Comparison of ENCODE assay signal across 9 cellular contexts in the genomic region with DNA sequence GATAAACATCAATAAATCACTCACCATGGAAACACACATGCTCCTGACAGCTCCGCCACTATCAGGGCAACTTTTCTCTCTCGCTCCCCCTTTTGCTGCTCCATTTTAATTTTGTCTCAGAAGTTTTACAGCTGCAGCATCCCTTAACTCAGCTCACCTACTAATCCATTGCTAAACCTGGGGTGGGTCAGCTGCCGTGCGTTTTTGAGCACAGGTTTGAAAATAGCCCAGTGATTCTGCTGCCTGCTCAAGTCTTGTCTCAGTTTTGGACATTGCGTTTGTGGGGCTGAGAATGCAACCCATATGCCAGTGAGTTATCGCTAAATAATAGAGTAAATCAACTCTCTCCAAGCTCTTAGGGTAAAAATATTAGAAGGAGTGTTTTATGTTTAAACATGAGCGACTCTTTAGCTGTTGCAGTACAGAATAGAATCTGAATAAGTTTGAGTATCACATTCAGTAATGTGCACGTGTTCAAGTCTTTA. TPM values are rescaled to one million over a fixed set of nuclear protein-coding genes. Genes with fewer than 3 reads are reported as not detected.
DNase-seq lines count a peak whose midpoint lies in the region; ATAC-seq and TF ChIP-seq lines count a peak whose summit lies in the region.
"Had no signal": no experiment of that assay in that cellular context is flagged by ENCODE, and none has a peak within 500 bp of the region (broad histone marks: within the 10 kb centered on the region; RNA-seq: fewer than 3 reads in every experiment).

No MANE protein-coding gene starts in this region.

- CTCF ChIA-PET in A673 (lab: Charles Lee): no interaction called here

- H3K36me3 ChIP-seq in A673 (ENCODE audit: insufficient read depth, low read length, poor library complexity, severe bottlenecking) (no peaks in the 10 kb centered on the region), mucosa of rectum (ENCODE audit: control insufficient read depth in 2 of 2, insufficient read depth in 2 of 2, low read length in 2 of 2) (no peaks in the 10 kb centered on the region)

- H3K27ac ChIP-seq in A673 (ENCODE audit: low read depth, low read length, poor library complexity, severe bottlenecking): no peak overlapping the region
- peak overlapping the region in 1 of 2 donors; percentile 65 for H3K27ac ChIP-seq in mucosa of rectum (ENCODE audit: low read depth in 2 of 2, low read length in 2 of 2)

- no peak for TF ChIP-seq CTCF in A673 (conservative IDR thresholded peaks at IDR 0.05; ENCODE audit: low read depth, low read length)
- no peak for TF ChIP-seq CTCF in HFFc6 (IDR thresholded peaks at IDR 0.05)
- TF ChIP-seq CTCF in brain (conservative IDR thresholded peaks at IDR 0.05): no peak

- H3K4me3 Mint-ChIP-seq in HFFc6 (peak overlapping the region; percentile 94), brain (peak overlapping the region; percentile 88 to 99 (median 93))

- ATAC-seq in GM21515 (IDR thresholded peaks at IDR 0.05; ENCODE audit: unreplicated experiment) (no peak), GM21423 (IDR thresholded peaks at IDR 0.05; ENCODE audit: unreplicated experiment) (no peak)

- peak overlapping the region in 1 of 2 donors; percentile 80 for H3K9ac ChIP-seq in mucosa of rectum (ENCODE audit: low read depth in 1 of 2, low read length in 2 of 2)

- H3K4me1 Mint-ChIP-seq in HFFc6 (ENCODE audit: low read depth) (peaks cover 65% of the 10 kb centered on the region), brain (peaks cover 65% of the 10 kb centered on the region)

- H3K9me3 ChIP-seq in A673 (ENCODE audit: low read depth, low read length, poor library complexity, severe bottlenecking): no peaks in the 10 kb centered on the region
- H3K9me3 ChIP-seq in mucosa of rectum (ENCODE audit: control insufficient read depth in 2 of 2, low read length in 2 of 2): no peaks in the 10 kb centered on the region

- intact Hi-C loops in A673 (cut with micrococcal nuclease; ENCODE audit: unreplicated experiment): no loop called here

- H3K4me3 ChIP-seq in A673 (ENCODE audit: low read depth, low read length, poor library complexity, severe bottlenecking) (peak overlapping the region; percentile 52), mucosa of rectum (ENCODE audit: low read length in 2 of 2) (peak overlapping the region; percentile 73 to 78)

- H3K27ac Mint-ChIP-seq in HFFc6 (peak overlapping the region; percentile 90), brain (peak overlapping the region; percentile 54 to 97 (median 90))

- H3K36me3 Mint-ChIP-seq in HFFc6 (ENCODE audit: low read depth): peaks cover 17% of the 10 kb centered on the region
- peaks cover 4% of the 10 kb centered on the region for H3K36me3 Mint-ChIP-seq in brain

- no peak for DNase-seq in A673 (ENCODE audit: low spot score)
- DNase-seq in HFFc6: no peak
- DNase-seq in ureter (ENCODE audit: low spot score): no peak
- DNase-seq in kidney glomerular epithelial cell (lab: John Stamatoyannopoulos, UW): no peak
- DNase-seq: NCI-H2029 had no signal

- no TSS peak for BruUV-seq in A673 (replicated peaks; lab: Mats Ljungman, UMichigan)

- H3K27me3 ChIP-seq in A673 (replicated peaks; ENCODE audit: insufficient read depth, low read depth, low read length, poor library complexity) (peaks cover 32% of the 10 kb centered on the region), mucosa of rectum (ENCODE audit: control insufficient read depth in 2 of 2, insufficient read depth in 2 of 2, low read length in 2 of 2) (no peaks in the 10 kb centered on the region)

- POLR2A ChIA-PET in A673 (lab: Charles Lee; ENCODE audit: low non-redundant PET): interaction anchor here (0.6 kb wide), 1 partner anchor 1831 kb away, joined by 3 read pairs; no protein-coding TSS in a partner anchor

- 0 out of 2 replicates have a peak, but pooled peaks cover 2% of the 10 kb centered on the region for H3K27me3 Mint-ChIP-seq in HFFc6 (ENCODE audit: insufficient read depth)
- peaks cover 17% of the 10 kb centered on the region for H3K27me3 Mint-ChIP-seq in brain

- H3K9me3 Mint-ChIP-seq in HFFc6 (no peaks in the 10 kb centered on the region), brain (peaks cover 0 to 3% (median 0%) of the 10 kb centered on the region in 5 experiments)

- peaks cover 23% of the 10 kb centered on the region for H3K4me1 ChIP-seq in A673 (ENCODE audit: insufficient read depth, low read length, poor library complexity, severe bottlenecking)
- peaks cover 31 to 60% of the 10 kb centered on the region in 2 donors for H3K4me1 ChIP-seq in mucosa of rectum (ENCODE audit: control insufficient read depth in 2 of 2, insufficient read depth in 2 of 2, low read length in 2 of 2)

RNA-seq across cellular contexts. Expression of a gene that starts 2.1 kb away (rescaled TPM):
- total RNA-seq in A673 (2021) (1.8 and 3.6 TPM in 2 replicates), ureter (21.1 TPM)
- 10 to 100 TPM; 18.6 to 25.0 (median 23.3) TPM for total RNA-seq in HFFc6 (2021; fragmentation: NEBNext Ultra II Directional; extraction: Animal tissue kit (Norgen Biotek cat#: 25700))
- polyA plus RNA-seq in brain (ENCODE audit: insufficient read depth, low read depth, low replicate concordance): 35.6 TPM

RNA-seq across cellular contexts. Expression of a gene that starts 3.7 kb away (rescaled TPM):
- 6.9 and 7.4 TPM in 2 replicates for total RNA-seq in A673 (2021)
- total RNA-seq in HFFc6 (2021; fragmentation: NEBNext Ultra II Directional; extraction: Animal tissue kit (Norgen Biotek cat#: 25700)): 10 to 100 TPM; 37.9 to 47.5 (median 41.8) TPM
- polyA plus RNA-seq in brain (ENCODE audit: insufficient read depth, low read depth, low replicate concordance): 30.8 TPM
- 31.5 TPM for total RNA-seq in ureter
